In the genomic region with DNA sequence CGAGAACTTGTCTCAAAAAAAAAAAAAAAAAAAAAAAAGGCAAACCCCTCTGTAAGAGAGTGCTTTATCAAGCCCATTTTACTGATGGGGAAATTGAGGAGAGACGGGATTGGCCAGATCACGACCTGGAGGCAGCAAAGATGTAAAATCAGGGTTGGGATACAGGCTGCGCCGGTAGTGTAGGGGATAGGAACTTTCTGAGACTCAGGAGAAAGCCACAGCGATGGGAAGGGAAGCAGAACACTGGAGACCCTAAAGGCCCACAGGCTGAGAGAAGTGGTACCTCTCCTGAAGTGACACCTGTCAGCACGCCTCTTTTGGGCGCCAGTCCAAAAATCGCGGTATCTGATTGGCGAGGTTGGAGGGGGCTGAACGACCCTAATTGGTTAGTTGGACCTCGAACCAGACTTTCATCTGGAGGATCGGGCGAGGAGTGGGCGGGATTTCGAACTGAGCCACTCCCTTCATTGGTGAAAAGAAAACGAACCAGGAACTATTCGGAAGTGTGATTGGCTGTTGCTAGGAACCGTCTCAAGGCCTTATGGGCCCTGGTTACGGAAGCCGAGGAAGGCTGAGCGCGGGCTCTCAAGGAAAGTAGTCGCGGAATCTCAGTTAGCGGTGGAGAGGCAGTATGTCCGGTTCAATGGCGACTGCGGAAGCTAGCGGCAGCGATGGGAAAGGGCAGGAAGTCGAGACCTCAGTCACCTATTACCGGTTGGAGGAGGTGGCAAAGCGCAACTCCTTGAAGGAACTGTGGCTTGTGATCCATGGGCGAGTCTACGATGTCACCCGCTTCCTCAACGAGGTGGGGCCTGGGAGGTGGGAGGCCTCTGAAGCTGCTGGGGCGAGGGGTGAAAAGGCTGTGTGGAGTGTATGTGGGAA, we compare ENCODE assay signal across 8 cellular contexts. TPM values are rescaled to one million over a fixed set of nuclear protein-coding genes. Genes with fewer than 3 reads are reported as not detected.
DNase-seq lines count a peak whose midpoint lies in the region; ATAC-seq and TF ChIP-seq lines count a peak whose summit lies in the region.

A gene with protein sequence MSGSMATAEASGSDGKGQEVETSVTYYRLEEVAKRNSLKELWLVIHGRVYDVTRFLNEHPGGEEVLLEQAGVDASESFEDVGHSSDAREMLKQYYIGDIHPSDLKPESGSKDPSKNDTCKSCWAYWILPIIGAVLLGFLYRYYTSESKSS (plus strand): TSS at position 567 of the 882 bp plus-strand sequence. CDS start 65 bp downstream, at position 632.

- no peaks in the 10 kb centered on the region for H3K27me3 ChIP-seq in spleen (replicated peaks in 1 of 7)

- peak within 1 kb of the TSS; percentile 96 for H3K4me3 Mint-ChIP-seq in activated B cell treated with CpG ODN at 0.5 μM for 24 hours

- TF ChIP-seq CTCF in activated B cell treated with CpG ODN at 0.5 μM for 24 hours (IDR thresholded peaks at IDR 0.05) (no peak), spleen (IDR thresholded peaks at IDR 0.05 in 8 of 11, conservative IDR thresholded peaks at IDR 0.05 in 3 of 11) (peak in 4 of 11 experiments; percentile 12 to 28 (median 16))

- TF ChIP-seq POLR2A in GM18951 (IDR thresholded peaks at IDR 0.05; ENCODE audit: extremely low read depth, insufficient read depth, insufficient read length): peak; percentile 90
- TF ChIP-seq POLR2A in spleen (IDR thresholded peaks at IDR 0.05): peak; percentile 25 to 75 (median 53)

- H3K4me1 ChIP-seq in spleen: peaks cover 17 to 34% (median 24%) of the 10 kb centered on the region in 6 donors

- peak within 1 kb of the TSS; percentile 91 for H3K27ac Mint-ChIP-seq in activated B cell treated with CpG ODN at 0.5 μM for 24 hours

- no peaks in the 10 kb centered on the region for H3K27me3 Mint-ChIP-seq in activated B cell treated with CpG ODN at 0.5 μM for 24 hours

- 4 to 5% (median 4%) methylated on average over 40 of the region's 40 CpGs for WGBS in spleen, 5 donors

- intact Hi-C loops in activated B cell treated with CpG ODN at 0.5 μM for 24 hours (cut with micrococcal nuclease) (loop anchor here (1.0 to 2.0 kb wide), 7 partner anchors 11 to 140 kb away; a partner anchor contains a TSS), spleen (cut with DNase I; ENCODE audit: low total_unique reads) (loop anchor here (10.0 kb wide), 1 partner anchor 141 kb away; a partner anchor contains a TSS)

- ATAC-seq in HG03196 (IDR thresholded peaks at IDR 0.05; ENCODE audit: unreplicated experiment) (peak; percentile 91), activated B cell treated with CpG ODN at 0.5 μM for 24 hours (ENCODE audit: low read depth) (peak; percentile 95)

- POLR2A ChIA-PET in activated B cell treated with CpG ODN at 0.5 μM for 24 hours (lab: Charles Lee): interaction anchor here (0.6 to 1.5 kb wide), 13 partner anchors 14 to 1102 kb away, joined by 3 to 9 read pairs (median 5); a partner anchor contains a TSS

- peak within 1 kb of the TSS; percentile 76 to 89 (median 83) for H3K4me3 ChIP-seq in spleen

- peak within 1 kb of the TSS; percentile 14 for H3K27ac ChIP-seq in caudate nucleus (ENCODE audit: low read depth, low read length)
- peak within 1 kb of the TSS; percentile 65 to 89 (median 84) for H3K27ac ChIP-seq in spleen

- H3K9me3 ChIP-seq in spleen: peaks cover 0 to 9% (median 5%) of the 10 kb centered on the region in 8 donors

- peaks cover 24% of the 10 kb centered on the region for H3K4me1 Mint-ChIP-seq in activated B cell treated with CpG ODN at 0.5 μM for 24 hours

- peaks cover 0 to 30% (median 18%) of the 10 kb centered on the region in 6 donors for H3K36me3 ChIP-seq in spleen

- in situ Hi-C loops in GM18951 (cut with MboI; ENCODE audit: low sequenced_read_pairs, unreplicated experiment): no loop called here

- H3K36me3 Mint-ChIP-seq in activated B cell treated with CpG ODN at 0.5 μM for 24 hours (ENCODE audit: low read depth): peaks cover 28% of the 10 kb centered on the region

- DNase-seq in AG08395 (ENCODE audit: low spot score): peak; percentile 98
- DNase-seq in NCI-H345 (lab: John Stamatoyannopoulos, UW): peak; percentile 98
- peak; percentile 81 for DNase-seq in activated B cell treated with CpG ODN at 0.5 μM for 24 hours
- DNase-seq in caudate nucleus (lab: John Stamatoyannopoulos, UW): peak; percentile 55 to 99 (median 90)
- peak; percentile 99 for DNase-seq in inferior parietal cortex (ENCODE audit: extremely low spot score)
- peak; percentile 95 for DNase-seq in spleen

- peaks cover 6% of the 10 kb centered on the region for H3K9me3 Mint-ChIP-seq in activated B cell treated with CpG ODN at 0.5 μM for 24 hours

- CTCF ChIA-PET in activated B cell treated with CpG ODN at 0.5 μM for 24 hours (lab: Charles Lee): interaction anchor here (1.3 kb wide), 1 partner anchor 28 kb away, joined by 5 read pairs; no protein-coding TSS in a partner anchor

RNA-seq across cellular contexts. Expression of the gene that starts here (rescaled TPM):
- 112 and 115 TPM in 2 replicates for total RNA-seq in activated B cell treated with CpG ODN at 0.5 μM for 24 hours
- total RNA-seq in spleen: 10 to 100 TPM; 45.2 to 80.5 (median 71.3) TPM
- polyA plus RNA-seq in spleen: 10 to 100 TPM; 36.8 to 61.8 (median 53.3) TPM

Comparison
In these comparisons a context has a peak if more than half of its experiments do, and no peak if none do; other contexts are left out.
1. Peak in every context shown above with its lines: DNase-seq, ATAC-seq, H3K4me3 ChIP-seq and H3K27ac ChIP-seq.